ENCODE assay signal across 24 cellular contexts in genomic region chr7:12701433-12701832, GRCh38.
"Had no signal": no experiment of that assay in that cellular context is flagged by ENCODE, and none has a peak within 500 bp of the region (broad histone marks: within the 10 kb centered on the region; RNA-seq: fewer than 3 reads in every experiment).

No MANE protein-coding gene starts in this region.

- H3K27me3 Mint-ChIP-seq: activated CD4-positive, alpha-beta memory T cell treated with anti-CD3 and anti-CD28 coated beads, Interleukin-2, amount 10 ng/mL, durations not matched to agents 7 days and 5 days; activated CD4-positive, alpha-beta T cell treated with anti-CD3 and anti-CD28 coated beads for 36 hours; activated T-helper 17 cell treated with anti-CD3 and anti-CD28 coated beads, Interleukin-2, amount 50 U/mL, for 72 hours; T-helper 17 cell had no signal

- H3K4me1 ChIP-seq: colonic mucosa had no signal

- H3K4me3 ChIP-seq: colonic mucosa had no signal

- H3K4me3 Mint-ChIP-seq: activated CD4-positive, alpha-beta memory T cell treated with anti-CD3 and anti-CD28 coated beads, Interleukin-2, amount 10 ng/mL, durations not matched to agents 7 days and 5 days; activated CD4-positive, alpha-beta T cell treated with anti-CD3 and anti-CD28 coated beads for 36 hours; activated naive CD4-positive, alpha-beta T cell treated with anti-CD3 and anti-CD28 coated beads for 36 hours; activated naive CD8-positive, alpha-beta T cell treated with anti-CD3 and anti-CD28 coated beads for 36 hours; activated T-helper 17 cell treated with anti-CD3 and anti-CD28 coated beads, Interleukin-2, amount 50 U/mL, for 72 hours; T-helper 17 cell had no signal

- H3K4me1 Mint-ChIP-seq: activated CD4-positive, alpha-beta memory T cell treated with anti-CD3 and anti-CD28 coated beads, Interleukin-2, amount 10 ng/mL, durations not matched to agents 7 days and 5 days; activated CD4-positive, alpha-beta T cell treated with anti-CD3 and anti-CD28 coated beads for 36 hours; activated naive CD8-positive, alpha-beta T cell treated with anti-CD3 and anti-CD28 coated beads for 36 hours had no signal

- H3K27ac ChIP-seq: colonic mucosa, VCaP had no signal

- H3K9me3 ChIP-seq: colonic mucosa had no signal

- H3K36me3 ChIP-seq: colonic mucosa had no signal

- H3K27ac Mint-ChIP-seq: activated CD4-positive, alpha-beta memory T cell treated with anti-CD3 and anti-CD28 coated beads, Interleukin-2, amount 10 ng/mL, durations not matched to agents 7 days and 5 days; activated CD4-positive, alpha-beta T cell treated with anti-CD3 and anti-CD28 coated beads for 36 hours; activated naive CD4-positive, alpha-beta T cell treated with anti-CD3 and anti-CD28 coated beads for 36 hours; activated naive CD8-positive, alpha-beta T cell treated with anti-CD3 and anti-CD28 coated beads for 36 hours; activated T-helper 17 cell treated with anti-CD3 and anti-CD28 coated beads, Interleukin-2, amount 50 U/mL, for 72 hours; T-helper 17 cell had no signal

- FAIRE-seq: RCC 7860 had no signal

- DNase-seq: activated CD4-positive, alpha-beta memory T cell treated with anti-CD3 and anti-CD28 coated beads, Interleukin-2, amount 10 ng/mL, durations not matched to agents 7 days and 5 days; activated CD4-positive, alpha-beta T cell treated with anti-CD3 and anti-CD28 coated beads for 36 hours; activated CD4-positive, alpha-beta T cell treated with anti-CD3 and anti-CD28 coated beads, Interleukin-2, amount 50 U/mL, for 1 hour; activated gamma-delta T cell; activated naive CD4-positive, alpha-beta T cell treated with anti-CD3 and anti-CD28 coated beads for 36 hours; activated naive CD8-positive, alpha-beta T cell treated with anti-CD3 and anti-CD28 coated beads for 36 hours; activated T-cell treated with anti-CD3 and anti-CD28 coated beads for 4 hours; activated T-cell treated with anti-CD3 and anti-CD28 coated beads, Interleukin-2, amount 50 U/mL, for 48 hours; anterior cingulate cortex; cerebellar nuclear complex; colonic mucosa; MM.1S; NCI-H1048; NCI-H146; NCI-H187 treated with DMSO at 0.1 percent for 48 hours; NCI-H2081 treated with DMSO at 0.1 percent for 48 hours; NCI-H510A treated with DMSO at 0.1 percent for 48 hours; PC-3; SHP77; T-helper 17 cell; T-helper 9 cell had no signal

- ATAC-seq: activated CD4-positive, alpha-beta T cell treated with anti-CD3 and anti-CD28 coated beads for 36 hours; activated T-helper 17 cell treated with anti-CD3 and anti-CD28 coated beads, Interleukin-2, amount 50 U/mL, for 72 hours; PC-3; T-helper 17 cell had no signal

- H3K27me3 ChIP-seq: colonic mucosa had no signal
